ENCODE assay signal across 21 cellular contexts in the genomic region with DNA sequence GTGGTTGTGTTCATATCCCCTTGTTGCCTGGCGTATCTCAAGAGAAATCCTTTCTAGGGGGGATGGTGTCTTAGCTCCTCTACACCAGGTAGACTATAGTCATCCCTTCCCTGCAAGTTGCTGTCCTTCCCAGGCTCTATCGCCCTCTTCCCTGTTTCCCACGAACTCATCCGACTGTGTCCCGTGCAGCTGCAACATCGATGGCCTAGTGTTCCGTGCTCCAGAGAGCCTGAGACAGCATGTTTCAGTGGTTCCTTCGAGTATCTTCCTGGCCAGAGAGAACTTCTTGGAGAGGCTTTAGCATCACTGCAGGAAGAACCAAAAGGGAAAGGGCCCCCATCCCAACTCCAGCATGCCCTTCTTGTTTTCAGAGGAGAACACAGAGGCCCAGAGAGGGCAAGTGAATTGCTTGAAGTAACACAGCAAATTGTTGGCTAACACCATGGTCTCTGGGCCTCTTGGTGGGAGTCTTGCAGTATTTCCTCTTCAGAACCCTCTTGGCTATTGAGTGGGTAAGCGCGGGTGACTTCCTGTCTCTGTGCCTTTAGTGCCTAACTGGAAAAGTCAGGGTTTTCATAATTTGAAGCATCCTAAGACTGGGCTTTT.
DNase-seq lines count a peak whose midpoint lies in the region; ATAC-seq, FAIRE-seq and TF ChIP-seq lines count a peak whose summit lies in the region.
"Had no signal": no experiment of that assay in that cellular context is flagged by ENCODE, and none has a peak within 500 bp of the region (broad histone marks: within the 10 kb centered on the region; RNA-seq: fewer than 3 reads in every experiment).

No MANE protein-coding gene starts in this region.

- H3K4me1 ChIP-seq in right cardiac atrium (ENCODE audit: control insufficient read depth, insufficient read depth, low read length) (peaks cover 35% of the 10 kb centered on the region), kidney (ENCODE audit: control insufficient read depth in 1 of 2, insufficient read depth in 1 of 2, low read depth in 1 of 2, low read length in 2 of 2) (peaks cover 0 to 2% of the 10 kb centered on the region in 2 donors), spleen (peaks cover 0 to 58% (median 26%) of the 10 kb centered on the region in 6 donors)
- H3K4me1 ChIP-seq: A549 had no signal

- ATAC-seq in right cardiac atrium (no peak), left cardiac atrium (no peak), GM21515 (IDR thresholded peaks at IDR 0.05; ENCODE audit: unreplicated experiment) (no peak), HG03442 (IDR thresholded peaks at IDR 0.05; ENCODE audit: unreplicated experiment) (no peak)
- ATAC-seq: A549 had no signal

- TF ChIP-seq CTCF in NB4 (IDR thresholded peaks at IDR 0.05; ENCODE audit: low read depth, low read length) (no peak), kidney (IDR thresholded peaks at IDR 0.05; ENCODE audit: borderline replicate concordance, extremely low read depth, insufficient read depth) (no peak), spleen (IDR thresholded peaks at IDR 0.05 in 8 of 11, conservative IDR thresholded peaks at IDR 0.05 in 3 of 11) (no peak)

- WGBS in right cardiac atrium, result 86% methylated on average over 10 of the region's 10 CpGs
- WGBS in spleen, 5 donors, result 81 to 94% (median 87%) methylated on average over 10 of the region's 10 CpGs

- no peaks in the 10 kb centered on the region for H3K27me3 ChIP-seq in right cardiac atrium (ENCODE audit: control insufficient read depth, insufficient read depth)
- no peaks in the 10 kb centered on the region for H3K27me3 ChIP-seq in spleen (replicated peaks in 1 of 7)
- H3K27me3 ChIP-seq: BLaER1, SJSA1 had no signal

- DNase-seq in right cardiac atrium, result no peak
- DNase-seq in left cardiac atrium, result no peak
- DNase-seq in NB4 (ENCODE audit: low read depth), result peak; percentile 27
- peak; percentile 20 for DNase-seq in kidney
- peak; percentile 27 for DNase-seq in spleen
- DNase-seq in DMS 273 (lab: John Stamatoyannopoulos, UW; ENCODE audit: unreplicated experiment), result no peak
- DNase-seq: DMS79, H7, KBM-7, NCI-H1048, NCI-H1436, NCI-H1930, NCI-H226, NCI-H524 treated with DMSO at 0.1 percent for 48 hours had no signal

- H3K9ac ChIP-seq in kidney (ENCODE audit: low read length in 2 of 2), result no peak overlapping the region
- H3K9ac ChIP-seq: BLaER1 had no signal

- H3K9me3 ChIP-seq in right cardiac atrium (ENCODE audit: control insufficient read depth, low read length) (no peaks in the 10 kb centered on the region), kidney (ENCODE audit: control insufficient read depth in 1 of 2, low read length in 2 of 2) (no peaks in the 10 kb centered on the region), spleen (no peaks in the 10 kb centered on the region)
- H3K9me3 ChIP-seq: A549, BLaER1, SJSA1 had no signal

- FAIRE-seq in kidney (lab: Jason Lieb, UNC), result no peak
- FAIRE-seq: A549, D721Med, GM18507 had no signal

- H3K4me3 ChIP-seq in right cardiac atrium (ENCODE audit: low read length) (no peak overlapping the region), NB4 (ENCODE audit: low read depth, low read length) (no peak overlapping the region), kidney (ENCODE audit: low read length in 2 of 2) (no peak overlapping the region), spleen (no peak overlapping the region)
- H3K4me3 ChIP-seq: A549, BLaER1, SJSA1 had no signal

- intact Hi-C loops in right cardiac atrium (cut with DNase I) (no loop called here), left cardiac atrium (cut with DNase I) (no loop called here), kidney (cut with DNase I) (no loop called here), spleen (cut with DNase I; ENCODE audit: low total_unique reads) (no loop called here)

- no peaks in the 10 kb centered on the region for H3K36me3 ChIP-seq in kidney (ENCODE audit: control insufficient read depth in 1 of 2, insufficient read depth in 2 of 2, low read length in 2 of 2)
- H3K36me3 ChIP-seq in spleen, result peaks cover 0 to 45% (median 13%) of the 10 kb centered on the region in 6 donors
- H3K36me3 ChIP-seq: BLaER1 had no signal

- H3K27ac ChIP-seq in right cardiac atrium (ENCODE audit: low read length) (peak overlapping the region; percentile 16), kidney (ENCODE audit: low read depth in 2 of 2, low read length in 2 of 2) (no peak overlapping the region), spleen (peak overlapping the region in 3 of 8 donors; percentile 6 to 48 (median 28))
- H3K27ac ChIP-seq: A549, BLaER1, SJSA1 had no signal

- TF ChIP-seq POLR2A in NB4 (IDR thresholded peaks at IDR 0.05; ENCODE audit: extremely low read depth, insufficient read length), result no peak
- no peak for TF ChIP-seq POLR2A in spleen (IDR thresholded peaks at IDR 0.05)

Comparison
In these comparisons a context has a peak if more than half of its experiments do, and no peak if none do; other contexts are left out.
1. DNase-seq: peak in NB4 (single experiment), kidney (single experiment) and spleen (single experiment); none in right cardiac atrium (0 of 3), left cardiac atrium (single experiment) and DMS 273 (single experiment).